ENCODE assay signal across 13 cellular contexts in the genomic region with DNA sequence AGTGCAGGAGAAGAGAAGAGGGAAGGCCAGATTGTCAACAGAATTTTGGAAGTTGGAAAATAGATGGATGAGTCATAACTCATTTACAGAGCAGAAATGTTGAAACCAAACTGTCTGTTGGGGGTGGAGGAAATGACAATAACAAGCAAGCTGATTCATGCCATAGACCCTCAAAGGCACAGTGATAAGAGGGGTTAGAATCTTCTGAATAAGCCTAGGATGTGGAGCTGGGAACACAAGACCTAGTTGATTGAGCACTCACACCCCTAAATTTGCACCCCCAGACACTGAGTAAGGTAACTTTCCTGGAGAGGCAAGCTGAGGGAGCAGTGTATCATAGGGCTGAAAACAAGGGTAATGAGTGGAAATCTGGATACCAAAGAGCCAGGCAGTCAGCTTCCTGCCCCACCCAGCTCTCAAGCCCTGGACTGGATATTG.
DNase-seq lines count a peak whose midpoint lies in the region; ATAC-seq and TF ChIP-seq lines count a peak whose summit lies in the region.
"Had no signal": no experiment of that assay in that cellular context is flagged by ENCODE, and none has a peak within 500 bp of the region (broad histone marks: within the 10 kb centered on the region; RNA-seq: fewer than 3 reads in every experiment).

No MANE protein-coding gene starts in this region.

- no peaks in the 10 kb centered on the region for H3K4me1 Mint-ChIP-seq in nephron progenitor cell
- H3K4me1 Mint-ChIP-seq: activated T-helper 17 cell treated with anti-CD3 and anti-CD28 coated beads, Interleukin-2, amount 50 U/mL, for 72 hours; mesothelial cell of epicardium; T-helper 17 cell had no signal

- H3K4me3 ChIP-seq in skeletal muscle satellite cell (ENCODE audit: low read length), result no peak overlapping the region

- no peak for ATAC-seq in GM18907 (IDR thresholded peaks at IDR 0.05; ENCODE audit: unreplicated experiment)
- ATAC-seq: activated T-helper 17 cell treated with anti-CD3 and anti-CD28 coated beads, Interleukin-2, amount 50 U/mL, for 72 hours; T-helper 17 cell had no signal

- H3K27me3 ChIP-seq in skeletal muscle satellite cell (ENCODE audit: control insufficient read depth, insufficient read depth, low read length), result no peaks in the 10 kb centered on the region

- H3K4me2 ChIP-seq in skeletal muscle satellite cell (ENCODE audit: low read length), result peak overlapping the region; percentile 54

- no peaks in the 10 kb centered on the region for H3K9me3 ChIP-seq in skeletal muscle satellite cell (replicated peaks; ENCODE audit: low read length)

- peak overlapping the region; percentile 8 for H3K9ac ChIP-seq in skeletal muscle satellite cell (ENCODE audit: low read depth, low read length)

- H3K36me3 ChIP-seq in skeletal muscle satellite cell (ENCODE audit: insufficient read depth, low read length), result no peaks in the 10 kb centered on the region

- H3K4me3 Mint-ChIP-seq in nephron progenitor cell, result no peak overlapping the region
- H3K4me3 Mint-ChIP-seq: activated T-helper 17 cell treated with anti-CD3 and anti-CD28 coated beads, Interleukin-2, amount 50 U/mL, for 72 hours; mesothelial cell of epicardium; T-helper 17 cell had no signal

- no peak for TF ChIP-seq CTCF in nephron progenitor cell (IDR thresholded peaks at IDR 0.05)

- peaks cover 10% of the 10 kb centered on the region for H3K9me3 Mint-ChIP-seq in nephron progenitor cell
- H3K9me3 Mint-ChIP-seq: activated T-helper 17 cell treated with anti-CD3 and anti-CD28 coated beads, Interleukin-2, amount 50 U/mL, for 72 hours had no signal

- DNase-seq in NCI-H345 (lab: John Stamatoyannopoulos, UW) (peak; percentile 47), NCI-H345 treated with DMSO at 0.1 percent for 48 hours (lab: John Stamatoyannopoulos, UW; ENCODE audit: unreplicated experiment) (no peak), NCI-H446 treated with DMSO at 0.1 percent for 48 hours (lab: John Stamatoyannopoulos, UW) (peak; percentile 71), dedifferentiated amniotic fluid mesenchymal stem cell (ENCODE audit: extremely low spot score) (peak; percentile 36), midbrain (lab: John Stamatoyannopoulos, UW) (no peak), nephron progenitor cell (no peak)
- DNase-seq: C1 segment of cervical spinal cord, KG1, T-helper 17 cell had no signal

- H3K27me3 Mint-ChIP-seq in nephron progenitor cell (ENCODE audit: low read depth, poor library complexity), result peaks cover 4% of the 10 kb centered on the region
- H3K27me3 Mint-ChIP-seq: activated T-helper 17 cell treated with anti-CD3 and anti-CD28 coated beads, Interleukin-2, amount 50 U/mL, for 72 hours; T-helper 17 cell had no signal

- peaks cover 33% of the 10 kb centered on the region for H3K4me1 ChIP-seq in skeletal muscle satellite cell (ENCODE audit: control insufficient read depth, insufficient read depth, low read length)

- no peak overlapping the region for H3K27ac Mint-ChIP-seq in nephron progenitor cell
- H3K27ac Mint-ChIP-seq: activated T-helper 17 cell treated with anti-CD3 and anti-CD28 coated beads, Interleukin-2, amount 50 U/mL, for 72 hours; mesothelial cell of epicardium; T-helper 17 cell had no signal

- H3K36me3 Mint-ChIP-seq in nephron progenitor cell (ENCODE audit: low read depth), result no peaks in the 10 kb centered on the region
- H3K36me3 Mint-ChIP-seq: mesothelial cell of epicardium had no signal

Comparison
In these comparisons a context has a peak if more than half of its experiments do, and no peak if none do; other contexts are left out.
1. DNase-seq: peak in NCI-H345 (single experiment), NCI-H446 treated with DMSO at 0.1 percent for 48 hours (single experiment) and dedifferentiated amniotic fluid mesenchymal stem cell (single experiment); none in NCI-H345 treated with DMSO at 0.1 percent for 48 hours (single experiment), midbrain (single experiment) and nephron progenitor cell (single experiment).